In the genomic region with DNA sequence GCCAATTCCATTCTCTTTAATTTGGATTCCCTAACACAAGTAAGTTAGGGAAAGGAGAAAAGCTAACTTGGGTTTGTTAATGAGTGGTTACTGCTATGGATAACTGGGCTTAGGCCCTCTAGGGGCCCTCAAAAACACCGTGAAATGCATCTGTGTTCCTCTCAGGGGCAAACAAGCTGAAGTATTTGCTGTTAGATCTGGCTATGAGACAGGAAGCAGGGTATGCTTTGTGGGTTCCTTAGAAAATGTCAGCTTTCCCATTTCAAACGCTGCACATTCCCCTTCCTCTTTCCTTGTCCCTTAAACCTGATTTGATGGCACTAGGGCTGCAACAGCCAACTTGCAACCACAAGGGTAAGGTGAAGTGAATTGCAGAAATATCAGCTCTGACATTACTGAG, we compare ENCODE assay signal across 2 cellular contexts.
TF ChIP-seq lines count a peak whose summit lies in the region.

No MANE protein-coding gene starts in this region.

TF ChIP-seq in IMR-90, 13 proteins besides CTCF, POLR2A, EP300 and RAD21:
- TF ChIP-seq CHD1 (IDR thresholded peaks at IDR 0.05; ENCODE audit: low read depth, low read length): no peak

TF ChIP-seq in HEK293T, 16 proteins besides CTCF, POLR2A, EP300 and RAD21:
- TF ChIP-seq NFRKB (IDR thresholded peaks at IDR 0.05): no peak
- TF ChIP-seq FOXM1 (IDR thresholded peaks at IDR 0.05; ENCODE audit: borderline replicate concordance): no peak
- TF ChIP-seq L3MBTL2 (conservative IDR thresholded peaks at IDR 0.05): no peak
